In genomic region chr15:67133738-67134576, GRCh38 we compare ENCODE assay signal across 8 cellular contexts.
DNase-seq lines count a peak whose midpoint lies in the region; ATAC-seq and TF ChIP-seq lines count a peak whose summit lies in the region.

No MANE protein-coding gene starts in this region.

- CTCF ChIA-PET in CD4-positive, alpha-beta T cell (lab: Charles Lee) = interaction anchor here (0.9 to 1.9 kb wide), 8 partner anchors 8 to 53 kb away, joined by 3 to 7 read pairs (median 3); no protein-coding TSS in a partner anchor
- CTCF ChIA-PET in PC-9 (lab: Charles Lee) = no interaction called here

- H3K36me3 ChIP-seq in PC-9 (ENCODE audit: low read depth) (peaks cover 18% of the 10 kb centered on the region; the same call in 1 of the 2 replicates), WERI-Rb-1 (no peaks in the 10 kb centered on the region)

- no TSS peak for BruUV-seq in PC-9 (replicated peaks; lab: Mats Ljungman, UMichigan)

- no peaks in the 10 kb centered on the region for H3K27me3 Mint-ChIP-seq in CD4-positive, alpha-beta T cell
- H3K27me3 Mint-ChIP-seq in activated naive CD8-positive, alpha-beta T cell treated with anti-CD3 and anti-CD28 coated beads for 36 hours = no peaks in the 10 kb centered on the region

- peak; percentile 50 to 74 (median 54) for DNase-seq in CD4-positive, alpha-beta T cell
- DNase-seq in PC-9 (no peak), islet precursor cell (peak; percentile 78), foreskin melanocyte (no peak), WERI-Rb-1 (no peak)
- DNase-seq in activated naive CD8-positive, alpha-beta T cell treated with anti-CD3 and anti-CD28 coated beads for 36 hours = peak; percentile 57
- DNase-seq in stimulated activated CD4-positive, alpha-beta T cell treated with anti-CD3 and anti-CD28 coated beads, Interleukin-2, amount 100 ng/mL, for 4 hours (ENCODE audit: low read depth) = peak; percentile 43

- POLR2A ChIA-PET in CD4-positive, alpha-beta T cell (lab: Charles Lee) = interaction anchor here (0.6 to 3.1 kb wide), 9 partner anchors 10 to 70 kb away, joined by 3 to 19 read pairs (median 3); partner anchors contain the start of gene SMAD3
- POLR2A ChIA-PET in PC-9 (lab: Charles Lee; ENCODE audit: unreplicated experiment) = no interaction called here

- H3K4me3 ChIP-seq in PC-9 = no peak overlapping the region
- H3K4me3 ChIP-seq in WERI-Rb-1 (ENCODE audit: low read depth, low read length) = no peak overlapping the region

- no peak for TF ChIP-seq CTCF in CD4-positive, alpha-beta T cell (IDR thresholded peaks at IDR 0.05)
- TF ChIP-seq CTCF in PC-9 (conservative IDR thresholded peaks at IDR 0.05) (no peak), WERI-Rb-1 (IDR thresholded peaks at IDR 0.05; ENCODE audit: low read depth, low read length) (no peak)

- peak overlapping the region; percentile 79 for H3K4me3 Mint-ChIP-seq in CD4-positive, alpha-beta T cell
- peak overlapping the region; percentile 83 for H3K4me3 Mint-ChIP-seq in activated naive CD8-positive, alpha-beta T cell treated with anti-CD3 and anti-CD28 coated beads for 36 hours

- peak overlapping the region; percentile 7; the same call in 1 of the 2 replicates for H3K4me2 ChIP-seq in PC-9

- peaks cover 88% of the 10 kb centered on the region for H3K4me1 Mint-ChIP-seq in CD4-positive, alpha-beta T cell (ENCODE audit: low read depth)
- peaks cover 66% of the 10 kb centered on the region for H3K4me1 Mint-ChIP-seq in activated naive CD8-positive, alpha-beta T cell treated with anti-CD3 and anti-CD28 coated beads for 36 hours

- H3K9me2 ChIP-seq in PC-9 (ENCODE audit: insufficient read depth) = no peaks in the 10 kb centered on the region

- H3F3A ChIP-seq in PC-9 (ENCODE audit: insufficient read depth, low read depth) = peaks cover 13% of the 10 kb centered on the region; the same call in 1 of the 2 replicates

- ATAC-seq in CD4-positive, alpha-beta T cell (ENCODE audit: poor library complexity) = peak; percentile 97
- peak; percentile 62 for ATAC-seq in GM21825 (IDR thresholded peaks at IDR 0.05; ENCODE audit: unreplicated experiment)

- no peaks in the 10 kb centered on the region for H3K9me3 Mint-ChIP-seq in CD4-positive, alpha-beta T cell
- H3K9me3 Mint-ChIP-seq in activated naive CD8-positive, alpha-beta T cell treated with anti-CD3 and anti-CD28 coated beads for 36 hours = no peaks in the 10 kb centered on the region

- intact Hi-C loops in CD4-positive, alpha-beta T cell (cut with DNase I, micrococcal nuclease) = loop anchor here (1.0 to 5.0 kb wide), 5 partner anchors 13 to 67 kb away; partner anchors contain the start of gene SMAD3 (in 2 of the 2)
- intact Hi-C loops in PC-9 (cut with micrococcal nuclease; ENCODE audit: unreplicated experiment) = no loop called here

- peaks cover 100% of the 10 kb centered on the region for H3K79me2 ChIP-seq in PC-9 (ENCODE audit: low read depth)

- H3K27me3 ChIP-seq in CD4-positive, alpha-beta T cell (ENCODE audit: control insufficient read depth, insufficient read depth, low read length) = no peaks in the 10 kb centered on the region
- H3K27me3 ChIP-seq in PC-9 (ENCODE audit: insufficient read depth, low read depth) = no peaks in the 10 kb centered on the region
- no peaks in the 10 kb centered on the region for H3K27me3 ChIP-seq in WERI-Rb-1 (ENCODE audit: insufficient read depth, low read depth, severe bottlenecking)

- no peaks in the 10 kb centered on the region; the same call in none of the 2 replicates for H4K20me1 ChIP-seq in PC-9 (ENCODE audit: insufficient read depth)

- H3K27ac ChIP-seq in CD4-positive, alpha-beta T cell (ENCODE audit: low read depth, low read length) = peak overlapping the region; percentile 81
- peak overlapping the region; percentile 32; the same call in 1 of the 2 replicates for H3K27ac ChIP-seq in PC-9
- H3K27ac ChIP-seq in WERI-Rb-1 = no peak overlapping the region

- peak overlapping the region; percentile 96 for H3K27ac Mint-ChIP-seq in CD4-positive, alpha-beta T cell
- peak overlapping the region; percentile 95 for H3K27ac Mint-ChIP-seq in activated naive CD8-positive, alpha-beta T cell treated with anti-CD3 and anti-CD28 coated beads for 36 hours

- H3K4me1 ChIP-seq in PC-9 (replicated peaks; ENCODE audit: insufficient read depth) = peaks cover 55% of the 10 kb centered on the region

- no peaks in the 10 kb centered on the region for H3K36me3 Mint-ChIP-seq in CD4-positive, alpha-beta T cell (ENCODE audit: low read depth)
- H3K36me3 Mint-ChIP-seq in activated naive CD8-positive, alpha-beta T cell treated with anti-CD3 and anti-CD28 coated beads for 36 hours = peaks cover 6% of the 10 kb centered on the region

- H2AFZ ChIP-seq in PC-9 = no peak overlapping the region

- no peaks in the 10 kb centered on the region for H3K9me3 ChIP-seq in CD4-positive, alpha-beta T cell (ENCODE audit: control insufficient read depth, low read length)
- H3K9me3 ChIP-seq in PC-9 (ENCODE audit: insufficient read depth, low read depth) = no peaks in the 10 kb centered on the region
- no peaks in the 10 kb centered on the region for H3K9me3 ChIP-seq in WERI-Rb-1 (ENCODE audit: severe bottlenecking)

Comparison
In these comparisons a context has a peak if more than half of its experiments do, and no peak if none do; other contexts are left out.
1. DNase-seq: peak in CD4-positive, alpha-beta T cell (10 of 10), activated naive CD8-positive, alpha-beta T cell treated with anti-CD3 and anti-CD28 coated beads for 36 hours (single experiment), islet precursor cell (single experiment) and stimulated activated CD4-positive, alpha-beta T cell treated with anti-CD3 and anti-CD28 coated beads, Interleukin-2, amount 100 ng/mL, for 4 hours (single experiment); none in PC-9 (0 of 2), foreskin melanocyte (single experiment) and WERI-Rb-1 (single experiment).